Comparison of ENCODE assay signal across 9 cellular contexts in genomic region chr12:56632701-56633464, GRCh38. TPM values are rescaled to one million over a fixed set of nuclear protein-coding genes. Genes with fewer than 3 reads are reported as not detected.
DNase-seq lines count a peak whose midpoint lies in the region; ATAC-seq, FAIRE-seq and TF ChIP-seq lines count a peak whose summit lies in the region.
"Had no signal": no experiment of that assay in that cellular context is flagged by ENCODE, and none has a peak within 500 bp of the region (broad histone marks: within the 10 kb centered on the region; RNA-seq: fewer than 3 reads in every experiment).

No MANE protein-coding gene starts in this region.

- in situ Hi-C loops in astrocyte of the cerebellum (cut with HindIII; ENCODE audit: low sequenced_read_pairs) = no loop called here

- H3K4me1 Mint-ChIP-seq in activated naive CD4-positive, alpha-beta T cell treated with anti-CD3 and anti-CD28 coated beads for 36 hours (ENCODE audit: low read depth) = peaks cover 77% of the 10 kb centered on the region
- H3K4me1 Mint-ChIP-seq in type B pancreatic cell (ENCODE audit: unreplicated experiment) = peaks cover 62% of the 10 kb centered on the region

- no peaks in the 10 kb centered on the region for H3K9me3 Mint-ChIP-seq in activated naive CD4-positive, alpha-beta T cell treated with anti-CD3 and anti-CD28 coated beads for 36 hours
- H3K9me3 Mint-ChIP-seq in type B pancreatic cell = no peaks in the 10 kb centered on the region

- ATAC-seq in GM18909 (IDR thresholded peaks at IDR 0.05; ENCODE audit: poor library complexity, unreplicated experiment) (no peak), GM18498 (IDR thresholded peaks at IDR 0.05; ENCODE audit: unreplicated experiment) (no peak)

- H3K4me3 Mint-ChIP-seq in activated naive CD4-positive, alpha-beta T cell treated with anti-CD3 and anti-CD28 coated beads for 36 hours = peak overlapping the region; percentile 36
- peak overlapping the region; percentile 99 for H3K4me3 Mint-ChIP-seq in type B pancreatic cell

- TF ChIP-seq CTCF in astrocyte of the cerebellum (IDR thresholded peaks at IDR 0.05; ENCODE audit: low read depth, low read length, missing control alignments) = no peak
- TF ChIP-seq CTCF in type B pancreatic cell (conservative IDR thresholded peaks at IDR 0.05) = no peak

- FAIRE-seq in H54 (lab: Jason Lieb, UNC) = no peak
- FAIRE-seq: endometrium had no signal

- intact Hi-C loops in activated naive CD4-positive, alpha-beta T cell treated with anti-CD3 and anti-CD28 coated beads for 36 hours (cut with micrococcal nuclease) = loop anchor here (2.0 kb wide), 1 partner anchor 704 kb away; no protein-coding TSS in a partner anchor

- H3K27me3 Mint-ChIP-seq in activated naive CD4-positive, alpha-beta T cell treated with anti-CD3 and anti-CD28 coated beads for 36 hours (ENCODE audit: low read depth) = no peaks in the 10 kb centered on the region
- no peaks in the 10 kb centered on the region for H3K27me3 Mint-ChIP-seq in type B pancreatic cell

- TF ChIP-seq POLR2A in H54 (IDR thresholded peaks at IDR 0.05; ENCODE audit: low read depth, low read length) = no peak

- peaks cover 11% of the 10 kb centered on the region for H3K36me3 Mint-ChIP-seq in activated naive CD4-positive, alpha-beta T cell treated with anti-CD3 and anti-CD28 coated beads for 36 hours (ENCODE audit: low read depth)
- H3K36me3 Mint-ChIP-seq in type B pancreatic cell = peaks cover 12% of the 10 kb centered on the region

- peak overlapping the region; percentile 11 for H3K4me3 ChIP-seq in astrocyte of the cerebellum (ENCODE audit: low read depth, low read length)

- peak overlapping the region; percentile 19 for H3K27ac Mint-ChIP-seq in activated naive CD4-positive, alpha-beta T cell treated with anti-CD3 and anti-CD28 coated beads for 36 hours
- peak overlapping the region; percentile 100 for H3K27ac Mint-ChIP-seq in type B pancreatic cell

- CTCF ChIA-PET in activated naive CD4-positive, alpha-beta T cell treated with anti-CD3 and anti-CD28 coated beads for 36 hours (lab: Charles Lee) = interaction anchor here (0.5 kb wide), 1 partner anchor 9 kb away, joined by 3 read pairs; no protein-coding TSS in a partner anchor

- no peak for DNase-seq in activated naive CD4-positive, alpha-beta T cell treated with anti-CD3 and anti-CD28 coated beads for 36 hours
- DNase-seq in activated naive CD4-positive, alpha-beta T cell (lab: John Stamatoyannopoulos, UW) = no peak
- no peak for DNase-seq in astrocyte of the cerebellum (ENCODE audit: low read depth)
- DNase-seq in medulla oblongata (ENCODE audit: extremely low spot score) = peak; percentile 22
- no peak for DNase-seq in type B pancreatic cell (ENCODE audit: extremely low spot score, unreplicated experiment)
- no peak for DNase-seq in H54 (ENCODE audit: insufficient read length, low spot score)

RNA-seq across cellular contexts. Expression of gene BAZ2A, which starts 2.8 kb away (rescaled TPM):
- 10 to 100 TPM; 78.3 to 80.0 TPM for total RNA-seq in activated naive CD4-positive, alpha-beta T cell treated with anti-CD3 and anti-CD28 coated beads for 36 hours
- 108 and 112 TPM in 2 replicates for total RNA-seq in type B pancreatic cell (ENCODE audit: low replicate concordance)

RNA-seq across cellular contexts. Expression of gene ATP5F1B, which starts 12.9 kb away (rescaled TPM):
- 100 to 1,000 TPM; 854 to 863 TPM for total RNA-seq in activated naive CD4-positive, alpha-beta T cell treated with anti-CD3 and anti-CD28 coated beads for 36 hours
- 692 and 828 TPM in 2 replicates for total RNA-seq in type B pancreatic cell (ENCODE audit: low replicate concordance)

RNA-seq across cellular contexts. Expression of gene PTGES3, which starts 55.2 kb away (rescaled TPM):
- total RNA-seq in activated naive CD4-positive, alpha-beta T cell treated with anti-CD3 and anti-CD28 coated beads for 36 hours = 100 to 1,000 TPM; 289 to 293 TPM
- total RNA-seq in type B pancreatic cell (ENCODE audit: low replicate concordance) = 219 and 222 TPM in 2 replicates
